In the genomic region with DNA sequence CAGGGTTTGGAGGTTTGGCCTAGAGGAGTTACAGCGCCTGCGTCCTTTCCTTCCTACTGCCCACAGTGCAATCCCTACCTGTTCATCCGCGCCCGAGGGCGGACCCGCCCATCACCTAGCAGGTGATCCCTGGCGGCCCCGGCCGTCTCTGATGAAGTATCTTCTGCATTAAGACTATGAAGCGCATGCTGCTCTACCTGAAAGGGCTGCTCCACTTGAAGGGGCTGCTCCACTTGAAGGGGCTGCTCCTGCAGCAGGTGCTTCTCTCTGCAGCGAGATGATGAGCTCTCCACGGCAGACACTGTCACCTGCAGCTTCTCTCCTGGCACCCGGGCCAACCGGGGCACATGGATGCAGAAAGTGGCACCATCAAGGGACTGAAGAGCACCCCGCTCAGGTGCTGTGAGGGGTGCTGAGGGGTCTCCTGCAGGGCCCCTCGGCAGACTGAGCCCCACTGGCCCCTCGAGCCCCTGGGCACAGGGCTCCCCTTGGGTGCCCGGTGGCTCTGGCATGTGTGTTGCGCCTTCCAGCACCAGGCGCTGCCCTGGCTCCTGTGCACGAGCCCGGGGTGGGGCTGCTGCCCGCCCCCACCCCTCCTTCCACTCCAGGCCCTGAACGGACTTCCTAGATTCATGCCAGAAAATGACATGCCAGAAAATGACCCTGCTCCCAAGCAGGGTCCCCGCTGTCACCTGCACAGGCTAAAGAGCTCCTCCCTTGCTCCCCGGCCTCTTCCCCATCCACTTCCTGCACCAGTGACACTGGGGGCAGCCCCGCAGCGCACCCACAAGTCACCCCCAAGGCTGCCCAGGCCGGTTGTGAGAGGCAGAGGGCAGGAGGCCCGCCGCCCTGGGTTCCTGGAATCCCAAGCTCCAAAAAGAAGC, we compare ENCODE assay signal across 13 cellular contexts. TPM values are rescaled to one million over a fixed set of nuclear protein-coding genes. Genes with fewer than 3 reads are reported as not detected.
DNase-seq lines count a peak whose midpoint lies in the region; ATAC-seq and TF ChIP-seq lines count a peak whose summit lies in the region.
"Had no signal": no experiment of that assay in that cellular context is flagged by ENCODE, and none has a peak within 500 bp of the region (broad histone marks: within the 10 kb centered on the region; RNA-seq: fewer than 3 reads in every experiment).

No MANE protein-coding gene starts in this region.

- H3K4me2 ChIP-seq in OCI-LY7 (ENCODE audit: low read length), result peak overlapping the region; percentile 62

- H3K27ac Mint-ChIP-seq in activated naive CD4-positive, alpha-beta T cell treated with anti-CD3 and anti-CD28 coated beads, Interleukin-2, amount 10 ng/mL, durations not matched to agents 7 days and 5 days, result no peak overlapping the region
- H3K27ac Mint-ChIP-seq in activated naive CD4-positive, alpha-beta T cell treated with anti-CD3 and anti-CD28 coated beads for 36 hours, result no peak overlapping the region
- H3K27ac Mint-ChIP-seq in stimulated activated naive B cell treated with anti-CD40 and anti-IgM and Interleukin-4, amounts not matched to agents 10 μg/mL and 1 μg/mL and 100 μg/mL, for 72 hours, result peak overlapping the region; percentile 81

- in situ Hi-C loops in KBM-7 (cut with MboI; ENCODE audit: low pct_unique_long_range_greater_than_20kb, low sequenced_read_pairs), result no loop called here

- peak; percentile 40 to 42 for ATAC-seq in stimulated activated naive B cell treated with anti-CD40 and anti-IgM and Interleukin-4, amounts not matched to agents 10 μg/mL and 1 μg/mL and 100 μg/mL, for 72 hours (replicated peaks)
- ATAC-seq in GM18868 (IDR thresholded peaks at IDR 0.05; ENCODE audit: unreplicated experiment), result no peak

- H3K9me2 ChIP-seq in OCI-LY7 (ENCODE audit: insufficient read depth, low read length), result no peaks in the 10 kb centered on the region

- no peak for DNase-seq in activated naive CD4-positive, alpha-beta T cell treated with anti-CD3 and anti-CD28 coated beads, Interleukin-2, amount 10 ng/mL, durations not matched to agents 7 days and 5 days
- DNase-seq in activated naive CD4-positive, alpha-beta T cell treated with anti-CD3 and anti-CD28 coated beads for 36 hours, result no peak
- DNase-seq in OCI-LY7 (ENCODE audit: low spot score) (no peak), KBM-7 (no peak), COLO829 (ENCODE audit: low spot score) (no peak)
- no peak for DNase-seq in stimulated activated naive B cell treated with anti-CD40 and anti-IgM and Interleukin-4, amounts not matched to agents 10 μg/mL and 1 μg/mL and 100 μg/mL, for 72 hours
- DNase-seq: adrenal gland, GM23248 had no signal

- H3K27ac ChIP-seq in OCI-LY7 (ENCODE audit: low read depth, low read length, poor library complexity, severe bottlenecking) (no peak overlapping the region), iPS-18a (ENCODE audit: low read length) (no peak overlapping the region)
- H3K27ac ChIP-seq: adrenal gland, coronary artery, GM23248 had no signal

- H3K9me3 Mint-ChIP-seq in activated naive CD4-positive, alpha-beta T cell treated with anti-CD3 and anti-CD28 coated beads, Interleukin-2, amount 10 ng/mL, durations not matched to agents 7 days and 5 days, result no peaks in the 10 kb centered on the region
- H3K9me3 Mint-ChIP-seq in activated naive CD4-positive, alpha-beta T cell treated with anti-CD3 and anti-CD28 coated beads for 36 hours, result no peaks in the 10 kb centered on the region
- H3K9me3 Mint-ChIP-seq in stimulated activated naive B cell treated with anti-CD40 and anti-IgM and Interleukin-4, amounts not matched to agents 10 μg/mL and 1 μg/mL and 100 μg/mL, for 72 hours, result no peaks in the 10 kb centered on the region

- H2AFZ ChIP-seq in OCI-LY7 (ENCODE audit: low read length), result peak overlapping the region; percentile 34
- H2AFZ ChIP-seq: GM23248 had no signal

- no peaks in the 10 kb centered on the region for H3K36me3 ChIP-seq in OCI-LY7 (ENCODE audit: insufficient read depth, low read length)
- H3K36me3 ChIP-seq in iPS-18a (ENCODE audit: control insufficient read depth, low read depth, low read length), result peaks cover 6% of the 10 kb centered on the region

- H4K20me1 ChIP-seq in OCI-LY7 (ENCODE audit: insufficient read depth, low read length), result no peaks in the 10 kb centered on the region

- peak overlapping the region; percentile 7 for H3K4me3 Mint-ChIP-seq in activated naive CD4-positive, alpha-beta T cell treated with anti-CD3 and anti-CD28 coated beads, Interleukin-2, amount 10 ng/mL, durations not matched to agents 7 days and 5 days
- H3K4me3 Mint-ChIP-seq in activated naive CD4-positive, alpha-beta T cell treated with anti-CD3 and anti-CD28 coated beads for 36 hours, result no peak overlapping the region
- peak overlapping the region; percentile 75 to 80 for H3K4me3 Mint-ChIP-seq in stimulated activated naive B cell treated with anti-CD40 and anti-IgM and Interleukin-4, amounts not matched to agents 10 μg/mL and 1 μg/mL and 100 μg/mL, for 72 hours

- POLR2A ChIA-PET in OCI-LY7 (lab: Charles Lee), result interaction anchor here (0.5 to 0.6 kb wide), 2 partner anchors 10 to 1274 kb away, joined by 3 read pairs; no protein-coding TSS in a partner anchor

- no peaks in the 10 kb centered on the region for H3K9me3 ChIP-seq in OCI-LY7 (ENCODE audit: low read length)
- H3K9me3 ChIP-seq in iPS-18a (ENCODE audit: control insufficient read depth, low read depth, low read length), result no peaks in the 10 kb centered on the region
- H3K9me3 ChIP-seq: adrenal gland had no signal

- H3K4me1 ChIP-seq in OCI-LY7 (ENCODE audit: insufficient read depth, low read length, poor library complexity, severe bottlenecking) (peaks cover 17% of the 10 kb centered on the region), iPS-18a (ENCODE audit: control insufficient read depth, low read depth, low read length) (peaks cover 12% of the 10 kb centered on the region)

- peaks cover 11% of the 10 kb centered on the region for H3K4me1 Mint-ChIP-seq in activated naive CD4-positive, alpha-beta T cell treated with anti-CD3 and anti-CD28 coated beads, Interleukin-2, amount 10 ng/mL, durations not matched to agents 7 days and 5 days
- H3K4me1 Mint-ChIP-seq in activated naive CD4-positive, alpha-beta T cell treated with anti-CD3 and anti-CD28 coated beads for 36 hours (ENCODE audit: low read depth), result peaks cover 10% of the 10 kb centered on the region
- peaks cover 14 to 25% of the 10 kb centered on the region in 2 donors for H3K4me1 Mint-ChIP-seq in stimulated activated naive B cell treated with anti-CD40 and anti-IgM and Interleukin-4, amounts not matched to agents 10 μg/mL and 1 μg/mL and 100 μg/mL, for 72 hours

- H3K36me3 Mint-ChIP-seq in activated naive CD4-positive, alpha-beta T cell treated with anti-CD3 and anti-CD28 coated beads, Interleukin-2, amount 10 ng/mL, durations not matched to agents 7 days and 5 days, result peaks cover 22% of the 10 kb centered on the region
- H3K36me3 Mint-ChIP-seq in activated naive CD4-positive, alpha-beta T cell treated with anti-CD3 and anti-CD28 coated beads for 36 hours (ENCODE audit: low read depth), result no peaks in the 10 kb centered on the region
- peaks cover 22 to 39% of the 10 kb centered on the region in 2 donors for H3K36me3 Mint-ChIP-seq in stimulated activated naive B cell treated with anti-CD40 and anti-IgM and Interleukin-4, amounts not matched to agents 10 μg/mL and 1 μg/mL and 100 μg/mL, for 72 hours

- H3K9ac ChIP-seq in iPS-18a (ENCODE audit: low read length), result no peak overlapping the region
- H3K9ac ChIP-seq: GM23248 had no signal

- H3K79me2 ChIP-seq in OCI-LY7 (ENCODE audit: insufficient read depth, low read depth, low read length), result no peaks in the 10 kb centered on the region

- H3K4me3 ChIP-seq in OCI-LY7 (ENCODE audit: low read depth, low read length, poor library complexity, severe bottlenecking) (peak overlapping the region; percentile 46), iPS-18a (ENCODE audit: low read length) (peak overlapping the region; percentile 51)
- H3K4me3 ChIP-seq: GM23248 had no signal

- intact Hi-C loops in activated naive CD4-positive, alpha-beta T cell treated with anti-CD3 and anti-CD28 coated beads for 36 hours (cut with micrococcal nuclease), result no loop called here
- intact Hi-C loops in OCI-LY7 (cut with micrococcal nuclease; ENCODE audit: unreplicated experiment), result no loop called here

- CTCF ChIA-PET in activated naive CD4-positive, alpha-beta T cell treated with anti-CD3 and anti-CD28 coated beads, Interleukin-2, amount 10 ng/mL, durations not matched to agents 7 days and 5 days (lab: Charles Lee), result interaction anchor here (0.6 kb wide), 1 partner anchor 128 kb away, joined by 3 read pairs; no protein-coding TSS in a partner anchor
- CTCF ChIA-PET in activated naive CD4-positive, alpha-beta T cell treated with anti-CD3 and anti-CD28 coated beads for 36 hours (lab: Charles Lee), result no interaction called here
- CTCF ChIA-PET in OCI-LY7 (lab: Charles Lee; ENCODE audit: unreplicated experiment), result interaction anchor here (0.6 kb wide), 1 partner anchor 16 kb away, joined by 3 read pairs; no protein-coding TSS in a partner anchor

- H3K27me3 ChIP-seq in iPS-18a (ENCODE audit: control insufficient read depth, insufficient read depth, low read length), result peaks cover 32% of the 10 kb centered on the region

- no TSS peak for BruUV-seq in OCI-LY7 (replicated peaks; lab: Mats Ljungman, UMichigan)

- H3K27me3 Mint-ChIP-seq in activated naive CD4-positive, alpha-beta T cell treated with anti-CD3 and anti-CD28 coated beads, Interleukin-2, amount 10 ng/mL, durations not matched to agents 7 days and 5 days, result peaks cover 61% of the 10 kb centered on the region
- peaks cover 12% of the 10 kb centered on the region for H3K27me3 Mint-ChIP-seq in activated naive CD4-positive, alpha-beta T cell treated with anti-CD3 and anti-CD28 coated beads for 36 hours (ENCODE audit: low read depth)
- peaks cover 7 to 13% of the 10 kb centered on the region in 2 donors for H3K27me3 Mint-ChIP-seq in stimulated activated naive B cell treated with anti-CD40 and anti-IgM and Interleukin-4, amounts not matched to agents 10 μg/mL and 1 μg/mL and 100 μg/mL, for 72 hours

- TF ChIP-seq CTCF in OCI-LY7 (conservative IDR thresholded peaks at IDR 0.05; ENCODE audit: low read length), result no peak

RNA-seq across cellular contexts. Expression of a gene that starts 29.4 kb away (rescaled TPM):
- not detected for total RNA-seq in activated naive CD4-positive, alpha-beta T cell treated with anti-CD3 and anti-CD28 coated beads for 36 hours
- 0.13 and 0.44 TPM in 2 replicates for total RNA-seq in OCI-LY7 (2014; rRNA removed; shearing (Covaris generic))
- total RNA-seq in OCI-LY7 (2022), result 0.51 and 0.65 TPM in 2 replicates
- total RNA-seq: GM23248, NCI-H460 had no signal

RNA-seq across cellular contexts. Expression of a gene that starts 38.8 kb away (rescaled TPM):
- 10 to 100 TPM; 46.6 to 50.3 TPM for total RNA-seq in activated naive CD4-positive, alpha-beta T cell treated with anti-CD3 and anti-CD28 coated beads for 36 hours
- total RNA-seq in OCI-LY7 (2014; rRNA removed; shearing (Covaris generic)), result 44.1 and 44.2 TPM in 2 replicates
- 50.7 and 57.0 TPM in 2 replicates for total RNA-seq in OCI-LY7 (2022)

RNA-seq across cellular contexts. Expression of a gene that starts 59.5 kb away (rescaled TPM):
- total RNA-seq in activated naive CD4-positive, alpha-beta T cell treated with anti-CD3 and anti-CD28 coated beads for 36 hours, result not detected
- 0.09 and 0.26 TPM in 2 replicates for total RNA-seq in OCI-LY7 (2014; rRNA removed; shearing (Covaris generic))
- not detected in 2 replicates for total RNA-seq in OCI-LY7 (2022)
- total RNA-seq: GM23248, ureter had no signal
